ENCODE assay signal across 25 cellular contexts in genomic region chr1:9500756-9501754, GRCh38. TPM values are rescaled to one million over a fixed set of nuclear protein-coding genes. Genes with fewer than 3 reads are reported as not detected.
DNase-seq lines count a peak whose midpoint lies in the region; ATAC-seq and TF ChIP-seq lines count a peak whose summit lies in the region.
"Had no signal": no experiment of that assay in that cellular context is flagged by ENCODE, and none has a peak within 500 bp of the region (broad histone marks: within the 10 kb centered on the region; RNA-seq: fewer than 3 reads in every experiment).

No MANE protein-coding gene starts in this region.

- BruUV-seq in OCI-LY7 (replicated peaks; lab: Mats Ljungman, UMichigan) = no TSS peak

- no peaks in the 10 kb centered on the region for H3K79me2 ChIP-seq in OCI-LY7 (ENCODE audit: insufficient read depth, low read depth, low read length)

- CTCF ChIA-PET in OCI-LY7 (lab: Charles Lee; ENCODE audit: unreplicated experiment) = no interaction called here

- H3K4me1 ChIP-seq in right lobe of liver = peaks cover 0 to 31% (median 16%) of the 10 kb centered on the region in 4 donors
- H3K4me1 ChIP-seq in OCI-LY7 (ENCODE audit: insufficient read depth, low read length, poor library complexity, severe bottlenecking) = no peaks in the 10 kb centered on the region
- H3K4me1 ChIP-seq: HAP-1, sigmoid colon, transverse colon had no signal

- no peak overlapping the region for H3K4me2 ChIP-seq in OCI-LY7 (ENCODE audit: low read length)

- H3K27me3 ChIP-seq in right lobe of liver = no peaks in the 10 kb centered on the region
- H3K27me3 ChIP-seq: dorsolateral prefrontal cortex, gastroesophageal sphincter, sigmoid colon, transverse colon had no signal

- POLR2A ChIA-PET in OCI-LY7 (lab: Charles Lee) = no interaction called here

- TF ChIP-seq POLR2A in right lobe of liver (IDR thresholded peaks at IDR 0.05) = peak; percentile 38

- H3K36me3 ChIP-seq in right lobe of liver = no peaks in the 10 kb centered on the region
- no peaks in the 10 kb centered on the region for H3K36me3 ChIP-seq in OCI-LY7 (ENCODE audit: insufficient read depth, low read length)
- H3K36me3 ChIP-seq: gastroesophageal sphincter, HAP-1, neutrophil, sigmoid colon, transverse colon had no signal

- H3K9me3 ChIP-seq in right lobe of liver = no peaks in the 10 kb centered on the region
- H3K9me3 ChIP-seq in OCI-LY7 (ENCODE audit: low read length) = no peaks in the 10 kb centered on the region
- H3K9me3 ChIP-seq: gastroesophageal sphincter, HAP-1, neutrophil, sigmoid colon, transverse colon had no signal

- ATAC-seq in right lobe of liver (peak; percentile 67 to 76 (median 72)), GM21717 (IDR thresholded peaks at IDR 0.05; ENCODE audit: unreplicated experiment) (no peak)
- ATAC-seq: activated CD4-positive, CD25-positive, alpha-beta regulatory T cell treated with anti-CD3 and anti-CD28 coated beads, Interleukin-2, amount 50 U/mL, for 24 hours; gastroesophageal sphincter had no signal

- 29% methylated on average over 14 of the region's 17 CpGs for WGBS in right lobe of liver (ENCODE audit: insufficient coverage, low coverage, low lambda C conversion rate, missing lambda C conversion rate)

- H3K27ac ChIP-seq in right lobe of liver (peak overlapping the region in 2 of 3 donors; percentile 37 to 60), OCI-LY7 (ENCODE audit: low read depth, low read length, poor library complexity, severe bottlenecking) (no peak overlapping the region)
- H3K27ac ChIP-seq: dorsolateral prefrontal cortex, gastroesophageal sphincter, neutrophil, sigmoid colon, SK-N-MC, transverse colon had no signal

- intact Hi-C loops in right lobe of liver (cut with DNase I) (no loop called here), OCI-LY7 (cut with micrococcal nuclease; ENCODE audit: unreplicated experiment) (no loop called here)

- DNase-seq in MV-4-11 (lab: John Stamatoyannopoulos, UW) = peak; percentile 14
- peak; percentile 89 for DNase-seq in glomerular visceral epithelial cell (ENCODE audit: extremely low spot score)
- peak; percentile 32 to 67 (median 66) for DNase-seq in right lobe of liver
- peak; percentile 47 for DNase-seq in ureter (ENCODE audit: low spot score)
- no peak for DNase-seq in OCI-LY7 (ENCODE audit: low spot score)
- DNase-seq in activated CD8-positive, alpha-beta memory T cell treated with anti-CD3 and anti-CD28 coated beads, Interleukin-2, amount 50 U/mL, for 4 hours = no peak
- DNase-seq: activated CD4-positive, alpha-beta memory T cell treated with anti-CD3 and anti-CD28 coated beads for 36 hours; activated CD8-positive, alpha-beta memory T cell treated with anti-CD3 and anti-CD28 coated beads, Interleukin-2, amount 50 U/mL, for 48 hours; activated naive CD4-positive, alpha-beta T cell treated with anti-CD3 and anti-CD28 coated beads for 36 hours; C1 segment of cervical spinal cord; dorsolateral prefrontal cortex; hippocampal formation; NCI-H1048; NCI-H1694 treated with DMSO at 0.1 percent for 48 hours; NCI-H446 treated with DMSO at 0.1 percent for 48 hours; NCI-H774; sigmoid colon; stimulated activated CD4-positive, alpha-beta T cell treated with anti-CD3 and anti-CD28 coated beads, Interleukin-4, amount 100 ng/mL, for 1 hour; transverse colon had no signal

- no peaks in the 10 kb centered on the region for H4K20me1 ChIP-seq in OCI-LY7 (ENCODE audit: insufficient read depth, low read length)

- TF ChIP-seq CTCF in right lobe of liver (IDR thresholded peaks at IDR 0.05) (no peak), OCI-LY7 (conservative IDR thresholded peaks at IDR 0.05; ENCODE audit: low read length) (no peak)

- peak overlapping the region in 1 of 3 donors; percentile 7 for H3K4me3 ChIP-seq in right lobe of liver
- H3K4me3 ChIP-seq in OCI-LY7 (ENCODE audit: low read depth, low read length, poor library complexity, severe bottlenecking) = no peak overlapping the region
- H3K4me3 ChIP-seq: dorsolateral prefrontal cortex, gastroesophageal sphincter, HAP-1, sigmoid colon, SK-N-MC, transverse colon had no signal

- no peak overlapping the region for H2AFZ ChIP-seq in OCI-LY7 (ENCODE audit: low read length)

- no peaks in the 10 kb centered on the region for H3K9me2 ChIP-seq in OCI-LY7 (ENCODE audit: insufficient read depth, low read length)

RNA-seq across cellular contexts. Expression of gene SLC25A33, which starts 38.2 kb away (rescaled TPM):
- total RNA-seq in right lobe of liver = 10 to 100 TPM in 3 of 6 experiments, 1 to 10 TPM in 3; 3.5 to 26.5 (median 8.2) TPM
- 3.9 TPM for total RNA-seq in ureter
- total RNA-seq in OCI-LY7 (2014; rRNA removed; shearing (Covaris generic)) = 14.4 and 15.1 TPM in 2 replicates
- 14.1 and 16.5 TPM in 2 replicates for total RNA-seq in OCI-LY7 (2022)

Comparison
In these comparisons a context has a peak if more than half of its experiments do, and no peak if none do; other contexts are left out.
1. DNase-seq: peak in MV-4-11 (single experiment), glomerular visceral epithelial cell (single experiment), right lobe of liver (3 of 3) and ureter (single experiment); none in OCI-LY7 (single experiment) and activated CD8-positive, alpha-beta memory T cell treated with anti-CD3 and anti-CD28 coated beads, Interleukin-2, amount 50 U/mL, for 4 hours (single experiment).